8 cellular contexts compared by ENCODE assay signal in genomic region chr7:43341132-43341531, GRCh38.
"Had no signal": no experiment of that assay in that cellular context is flagged by ENCODE, and none has a peak within 500 bp of the region (broad histone marks: within the 10 kb centered on the region; RNA-seq: fewer than 3 reads in every experiment).

No MANE protein-coding gene starts in this region.

- H3K4me3 ChIP-seq: GM12878 had no signal

- FAIRE-seq: G401.6, GM12878, GM12891, GM12892, GM18507, GM19239 had no signal

- DNase-seq: GDM1, GF-D8 had no signal

- ATAC-seq: GM12878 had no signal
